In genomic region chr11:42770444-42771065, GRCh38 we compare ENCODE assay signal across 8 cellular contexts.
DNase-seq lines count a peak whose midpoint lies in the region; ATAC-seq lines count a peak whose summit lies in the region.

No MANE protein-coding gene starts in this region.

- H3K4me3 Mint-ChIP-seq in activated naive CD4-positive, alpha-beta T cell treated with anti-CD3 and anti-CD28 coated beads for 36 hours: no peak overlapping the region
- no peak overlapping the region for H3K4me3 Mint-ChIP-seq in T-helper 2 cell treated with Interferon-gamma antibody and Interleukin-4, amounts not matched to agents 5 μg/mL and 100 μg/mL, for 36 hours
- no peak overlapping the region for H3K4me3 Mint-ChIP-seq in CD8-positive, alpha-beta memory T cell

- no peak overlapping the region for H3K27ac ChIP-seq in iPS DF 6.9 (ENCODE audit: low read length)
- H3K27ac ChIP-seq in CD8-positive, alpha-beta memory T cell (ENCODE audit: low read depth, low read length): no peak overlapping the region

- H3K27me3 Mint-ChIP-seq in activated naive CD4-positive, alpha-beta T cell treated with anti-CD3 and anti-CD28 coated beads for 36 hours (ENCODE audit: low read depth): no peaks in the 10 kb centered on the region
- H3K27me3 Mint-ChIP-seq in T-helper 2 cell treated with Interferon-gamma antibody and Interleukin-4, amounts not matched to agents 5 μg/mL and 100 μg/mL, for 36 hours (ENCODE audit: low read depth): no peaks in the 10 kb centered on the region
- H3K27me3 Mint-ChIP-seq in CD8-positive, alpha-beta memory T cell: no peaks in the 10 kb centered on the region

- intact Hi-C loops in activated naive CD4-positive, alpha-beta T cell treated with anti-CD3 and anti-CD28 coated beads for 36 hours (cut with micrococcal nuclease): loop anchor here (1.0 to 5.0 kb wide), 2 partner anchors 513 to 647 kb away; no protein-coding TSS in a partner anchor

- no CpG with 5 or more reads among the region's 1 CpG for WGBS in iPS DF 6.9 (ENCODE audit: insufficient coverage, insufficient read length)

- H3K9me3 Mint-ChIP-seq in activated naive CD4-positive, alpha-beta T cell treated with anti-CD3 and anti-CD28 coated beads for 36 hours: no peaks in the 10 kb centered on the region
- H3K9me3 Mint-ChIP-seq in T-helper 2 cell treated with Interferon-gamma antibody and Interleukin-4, amounts not matched to agents 5 μg/mL and 100 μg/mL, for 36 hours: no peaks in the 10 kb centered on the region
- peaks cover 2 to 21% (median 3%) of the 10 kb centered on the region in 5 donors for H3K9me3 Mint-ChIP-seq in CD8-positive, alpha-beta memory T cell

- H3K9me3 ChIP-seq in iPS DF 6.9 (ENCODE audit: control insufficient read depth, insufficient read depth, low read length): no peaks in the 10 kb centered on the region
- no peaks in the 10 kb centered on the region for H3K9me3 ChIP-seq in CD8-positive, alpha-beta memory T cell (ENCODE audit: low read length)

- H3K4me1 Mint-ChIP-seq in activated naive CD4-positive, alpha-beta T cell treated with anti-CD3 and anti-CD28 coated beads for 36 hours (ENCODE audit: low read depth): no peaks in the 10 kb centered on the region
- no peaks in the 10 kb centered on the region for H3K4me1 Mint-ChIP-seq in T-helper 2 cell treated with Interferon-gamma antibody and Interleukin-4, amounts not matched to agents 5 μg/mL and 100 μg/mL, for 36 hours (ENCODE audit: low read depth)
- H3K4me1 Mint-ChIP-seq in CD8-positive, alpha-beta memory T cell: no peaks in the 10 kb centered on the region

- no peaks in the 10 kb centered on the region for H3K27me3 ChIP-seq in iPS DF 6.9 (ENCODE audit: control insufficient read depth, insufficient read depth, low read length)
- H3K27me3 ChIP-seq in CD8-positive, alpha-beta memory T cell (ENCODE audit: insufficient read depth, low read length, poor library complexity, severe bottlenecking): no peaks in the 10 kb centered on the region

- no peaks in the 10 kb centered on the region for H3K36me3 Mint-ChIP-seq in activated naive CD4-positive, alpha-beta T cell treated with anti-CD3 and anti-CD28 coated beads for 36 hours (ENCODE audit: low read depth)
- H3K36me3 Mint-ChIP-seq in T-helper 2 cell treated with Interferon-gamma antibody and Interleukin-4, amounts not matched to agents 5 μg/mL and 100 μg/mL, for 36 hours (ENCODE audit: low read depth): no peaks in the 10 kb centered on the region
- no peaks in the 10 kb centered on the region for H3K36me3 Mint-ChIP-seq in CD8-positive, alpha-beta memory T cell

- DNase-seq in activated naive CD4-positive, alpha-beta T cell treated with anti-CD3 and anti-CD28 coated beads for 36 hours: peak; percentile 16
- DNase-seq in activated naive CD4-positive, alpha-beta T cell (lab: John Stamatoyannopoulos, UW): no peak
- DNase-seq in RKO (ENCODE audit: low spot score): peak; percentile 37
- DNase-seq in iPS DF 6.9 (ENCODE audit: low read depth, low spot score): peak; percentile 29
- DNase-seq in T-helper 2 cell treated with Interferon-gamma antibody and Interleukin-4, amounts not matched to agents 5 μg/mL and 100 μg/mL, for 36 hours (ENCODE audit: low spot score): no peak
- DNase-seq in NCI-H226: no peak
- DNase-seq in CD8-positive, alpha-beta memory T cell: no peak

- H3K36me3 ChIP-seq in iPS DF 6.9 (ENCODE audit: control insufficient read depth, insufficient read depth, low read length): no peaks in the 10 kb centered on the region
- no peaks in the 10 kb centered on the region for H3K36me3 ChIP-seq in CD8-positive, alpha-beta memory T cell (ENCODE audit: insufficient read depth, low read length)

- H3K4me1 ChIP-seq in iPS DF 6.9 (ENCODE audit: control insufficient read depth, insufficient read depth, low read length): no peaks in the 10 kb centered on the region
- no peaks in the 10 kb centered on the region for H3K4me1 ChIP-seq in CD8-positive, alpha-beta memory T cell (ENCODE audit: insufficient read depth, low read length)

- POLR2A ChIA-PET in CD8-positive, alpha-beta memory T cell (lab: Charles Lee): no interaction called here

- no peak overlapping the region for H3K4me3 ChIP-seq in iPS DF 6.9 (ENCODE audit: low read length)
- no peak overlapping the region for H3K4me3 ChIP-seq in CD8-positive, alpha-beta memory T cell (ENCODE audit: low read length)

- H3K27ac Mint-ChIP-seq in activated naive CD4-positive, alpha-beta T cell treated with anti-CD3 and anti-CD28 coated beads for 36 hours: no peak overlapping the region
- H3K27ac Mint-ChIP-seq in T-helper 2 cell treated with Interferon-gamma antibody and Interleukin-4, amounts not matched to agents 5 μg/mL and 100 μg/mL, for 36 hours: no peak overlapping the region
- no peak overlapping the region for H3K27ac Mint-ChIP-seq in CD8-positive, alpha-beta memory T cell

- peak; percentile 86 for ATAC-seq in HG02852 (IDR thresholded peaks at IDR 0.05; ENCODE audit: unreplicated experiment)

- CTCF ChIA-PET in activated naive CD4-positive, alpha-beta T cell treated with anti-CD3 and anti-CD28 coated beads for 36 hours (lab: Charles Lee): interaction anchor here (0.9 kb wide), 1 partner anchor 72 kb away, joined by 3 read pairs; no protein-coding TSS in a partner anchor
- CTCF ChIA-PET in CD8-positive, alpha-beta memory T cell (lab: Charles Lee): no interaction called here

Comparison
In these comparisons a context has a peak if more than half of its experiments do, and no peak if none do; other contexts are left out.
1. DNase-seq: peak in activated naive CD4-positive, alpha-beta T cell treated with anti-CD3 and anti-CD28 coated beads for 36 hours (single experiment), RKO (single experiment) and iPS DF 6.9 (single experiment); none in activated naive CD4-positive, alpha-beta T cell (0 of 4), T-helper 2 cell treated with Interferon-gamma antibody and Interleukin-4, amounts not matched to agents 5 μg/mL and 100 μg/mL, for 36 hours (single experiment), NCI-H226 (single experiment) and CD8-positive, alpha-beta memory T cell (0 of 5).